ENCODE assay signal across 21 cellular contexts in genomic region chr1:57591854-57592253, GRCh38.
"Had no signal": no experiment of that assay in that cellular context is flagged by ENCODE, and none has a peak within 500 bp of the region (broad histone marks: within the 10 kb centered on the region; RNA-seq: fewer than 3 reads in every experiment).

No MANE protein-coding gene starts in this region.

- DNase-seq: activated CD4-positive, alpha-beta T cell treated with anti-CD3 and anti-CD28 coated beads for 36 hours; activated CD4-positive, alpha-beta T cell treated with anti-CD3 and anti-CD28 coated beads, Interleukin-2, amount 50 U/mL, for 4 hours; activated effector memory CD4-positive, alpha-beta T cell treated with Interleukin-2 at 50 U/mL for 16 hours; activated naive CD4-positive, alpha-beta T cell treated with anti-CD3 and anti-CD28 coated beads for 36 hours; activated naive CD8-positive, alpha-beta T cell treated with anti-CD3 and anti-CD28 coated beads, Interleukin-2, amount 10 ng/mL, durations not matched to agents 7 days and 5 days; activated T-cell treated with anti-CD3 and anti-CD28 coated beads, Interleukin-2, amount 50 U/mL, for 72 hours; amygdala; body of pancreas; immature natural killer cell; left ventricle myocardium inferior; ovary; stimulated activated CD4-positive, alpha-beta T cell treated with anti-CD3 and anti-CD28 coated beads, Interleukin-4, amount 100 ng/mL, for 24 hours; stimulated activated naive CD8-positive, alpha-beta T cell treated with anti-CD3 and anti-CD28 coated beads, Interleukin-15, Interleukin-2, amounts not matched to agents 100 U/mL and 50 U/mL, for 24 hours; T-helper 9 cell; thyroid gland had no signal

- H3K27me3 ChIP-seq: body of pancreas, neutrophil, ovary, right atrium auricular region, thyroid gland had no signal

- FAIRE-seq: colon, urothelium cell line had no signal

- ATAC-seq: activated CD4-positive, alpha-beta T cell treated with anti-CD3 and anti-CD28 coated beads for 36 hours; activated T-cell treated with anti-CD3 and anti-CD28 coated beads, Interleukin-2, amount 50 U/mL, for 72 hours; body of pancreas; stimulated activated naive CD8-positive, alpha-beta T cell treated with anti-CD3 and anti-CD28 coated beads, Interleukin-15, Interleukin-2, amounts not matched to agents 100 U/mL and 50 U/mL, for 24 hours; WTC11 had no signal

- H3K4me3 ChIP-seq: body of pancreas, left ventricle myocardium inferior, ovary, prostate gland, right atrium auricular region, thyroid gland had no signal

- H3K27ac ChIP-seq: body of pancreas, left ventricle myocardium inferior, neutrophil, ovary, prostate gland, right atrium auricular region, thyroid gland had no signal

- H3K36me3 ChIP-seq: left ventricle myocardium inferior, neutrophil, ovary, prostate gland, right atrium auricular region, thyroid gland had no signal

- H3K4me1 ChIP-seq: body of pancreas, left ventricle myocardium inferior, prostate gland, right atrium auricular region, thyroid gland had no signal

- H3K9me3 ChIP-seq: body of pancreas, left ventricle myocardium inferior, neutrophil, ovary, prostate gland, right atrium auricular region, thyroid gland had no signal
